ENCODE assay signal across 8 cellular contexts in the genomic region with DNA sequence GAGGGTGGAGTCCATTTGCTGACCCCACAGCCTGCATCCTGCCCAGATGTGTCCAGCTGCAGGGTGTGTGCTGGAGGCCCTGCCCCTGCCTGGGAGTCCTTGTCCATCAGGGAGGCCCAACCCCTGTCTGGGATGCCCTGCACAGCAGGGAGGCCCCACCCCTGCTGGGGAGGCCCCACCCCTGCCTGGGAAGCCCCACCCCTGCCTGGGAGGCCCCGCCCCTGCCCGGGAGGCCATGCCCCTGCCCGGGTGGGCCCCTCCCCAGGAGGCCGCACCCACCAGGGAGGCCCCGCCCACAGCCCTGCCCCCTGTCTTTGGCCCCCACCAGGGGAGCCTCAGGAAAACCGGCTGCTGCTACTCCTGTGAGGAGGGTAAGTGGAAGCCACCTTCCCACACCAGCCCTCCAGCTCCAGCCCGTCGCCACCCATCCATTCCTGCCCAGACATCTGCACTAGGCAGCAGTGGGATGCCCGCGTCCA. TPM values are rescaled to one million over a fixed set of nuclear protein-coding genes. Genes with fewer than 3 reads are reported as not detected.
DNase-seq lines count a peak whose midpoint lies in the region; ATAC-seq, FAIRE-seq and TF ChIP-seq lines count a peak whose summit lies in the region.

No MANE protein-coding gene starts in this region.

- H3K27ac ChIP-seq in naive thymus-derived CD4-positive, alpha-beta T cell (ENCODE audit: low read depth, low read length): no peak overlapping the region

- H3K4me1 ChIP-seq in naive thymus-derived CD4-positive, alpha-beta T cell (ENCODE audit: control insufficient read depth in 2 of 2, insufficient read depth in 2 of 2, low read length in 2 of 2): peaks cover 13 to 15% of the 10 kb centered on the region in 2 donors

- H3K36me3 Mint-ChIP-seq in Calu3 (ENCODE audit: insufficient read depth, unreplicated experiment): peaks cover 22% of the 10 kb centered on the region
- H3K36me3 Mint-ChIP-seq in naive thymus-derived CD4-positive, alpha-beta T cell: peaks cover 0 to 5% (median 4%) of the 10 kb centered on the region in 5 donors

- CTCF ChIA-PET in Calu3 (lab: Charles Lee): no interaction called here
- CTCF ChIA-PET in naive thymus-derived CD4-positive, alpha-beta T cell (lab: Charles Lee): no interaction called here

- FAIRE-seq in RCC 7860 (lab: Jason Lieb, UNC): no peak

- no peak overlapping the region for H3K4me3 Mint-ChIP-seq in Calu3 (ENCODE audit: low read depth, unreplicated experiment)
- H3K4me3 Mint-ChIP-seq in naive thymus-derived CD4-positive, alpha-beta T cell: no peak overlapping the region

- peaks cover 9% of the 10 kb centered on the region for H3K4me1 Mint-ChIP-seq in Calu3 (ENCODE audit: low read depth, unreplicated experiment)
- H3K4me1 Mint-ChIP-seq in naive thymus-derived CD4-positive, alpha-beta T cell: peaks cover 0 to 24% (median 12%) of the 10 kb centered on the region in 7 donors

- H3K27me3 Mint-ChIP-seq in Calu3 (ENCODE audit: unreplicated experiment): no peaks in the 10 kb centered on the region
- no peaks in the 10 kb centered on the region for H3K27me3 Mint-ChIP-seq in naive thymus-derived CD4-positive, alpha-beta T cell

- peaks cover 4% of the 10 kb centered on the region for H3K9me3 Mint-ChIP-seq in Calu3 (ENCODE audit: low read depth, unreplicated experiment)
- H3K9me3 Mint-ChIP-seq in naive thymus-derived CD4-positive, alpha-beta T cell: peaks cover 0 to 7% (median 3%) of the 10 kb centered on the region in 11 donors

- no peaks in the 10 kb centered on the region for H3K9me3 ChIP-seq in naive thymus-derived CD4-positive, alpha-beta T cell (ENCODE audit: control insufficient read depth in 2 of 3, low read length in 3 of 3)

- intact Hi-C loops in Calu3 (cut with micrococcal nuclease; ENCODE audit: unreplicated experiment): no loop called here
- intact Hi-C loops in naive thymus-derived CD4-positive, alpha-beta T cell (cut with micrococcal nuclease): loop anchor here (5.0 to 10.0 kb wide), 4 partner anchors 55 to 753 kb away; a partner anchor contains a TSS

- H3K27me3 ChIP-seq in naive thymus-derived CD4-positive, alpha-beta T cell (ENCODE audit: control insufficient read depth in 2 of 2, insufficient read depth in 2 of 2, low read length in 2 of 2): no peaks in the 10 kb centered on the region

- no peaks in the 10 kb centered on the region for H3K36me3 ChIP-seq in naive thymus-derived CD4-positive, alpha-beta T cell (ENCODE audit: control insufficient read depth in 2 of 3, insufficient read depth in 3 of 3, low read length in 3 of 3)

- H3K27ac Mint-ChIP-seq in Calu3 (ENCODE audit: unreplicated experiment): no peak overlapping the region
- H3K27ac Mint-ChIP-seq in naive thymus-derived CD4-positive, alpha-beta T cell: no peak overlapping the region

- POLR2A ChIA-PET in naive thymus-derived CD4-positive, alpha-beta T cell (lab: Charles Lee): interaction anchor here (1.3 kb wide), 1 partner anchor 44 kb away, joined by 6 read pairs; no protein-coding TSS in a partner anchor

- peak; percentile 44 for DNase-seq in Calu3
- DNase-seq in NCI-H460 (ENCODE audit: extremely low read depth, low read depth): peak; percentile 34
- DNase-seq in activated T-helper 9 cell treated with anti-CD3 and anti-CD28 coated beads, Interleukin-2, amount 50 U/mL, for 16 hours (ENCODE audit: low read depth): peak; percentile 15
- peak in 4 of 9 donors; percentile 13 to 36 (median 24) for DNase-seq in naive thymus-derived CD4-positive, alpha-beta T cell
- DNase-seq in NCI-H128 (lab: John Stamatoyannopoulos, UW; ENCODE audit: unreplicated experiment): no peak
- DNase-seq in superior temporal gyrus (ENCODE audit: extremely low spot score): no peak
- no peak for DNase-seq in RCC 7860 (ENCODE audit: low spot score)

- H3K4me3 ChIP-seq in naive thymus-derived CD4-positive, alpha-beta T cell (ENCODE audit: low read length): no peak overlapping the region

- no peak for TF ChIP-seq CTCF in Calu3 (IDR thresholded peaks at IDR 0.05; ENCODE audit: unreplicated experiment)

- no TSS peak for BruUV-seq in Calu3 (replicated peaks; lab: Mats Ljungman, UMichigan)

- peak; percentile 48 for ATAC-seq in naive thymus-derived CD4-positive, alpha-beta T cell
- ATAC-seq in HG03039 (IDR thresholded peaks at IDR 0.05; ENCODE audit: unreplicated experiment): no peak

RNA-seq across cellular contexts. Expression of a gene that starts 37.2 kb away (rescaled TPM):
- 3.4 and 10.5 TPM in 2 replicates for total RNA-seq in Calu3 (2022)
- under 0.01 and 0.03 TPM in 2 replicates for total RNA-seq in NCI-H460 (2014; rRNA removed; shearing (Covaris generic))
- not detected in 2 replicates for polyA plus RNA-seq in NCI-H460 (2014; cell fraction: nucleus; rRNA removed)
- total RNA-seq in naive thymus-derived CD4-positive, alpha-beta T cell: not detected
- not detected for polyA plus RNA-seq in naive thymus-derived CD4-positive, alpha-beta T cell

RNA-seq across cellular contexts. Expression of a gene that starts 49.4 kb away (rescaled TPM):
- total RNA-seq in Calu3 (2022): 53.4 and 64.9 TPM in 2 replicates
- 9.9 and 10.3 TPM in 2 replicates for total RNA-seq in NCI-H460 (2014; rRNA removed; shearing (Covaris generic))
- polyA plus RNA-seq in NCI-H460 (2014; cell fraction: nucleus; rRNA removed): 4.8 and 7.6 TPM in 2 replicates
- total RNA-seq in naive thymus-derived CD4-positive, alpha-beta T cell: 10 to 100 TPM; 39.8 to 63.8 (median 48.7) TPM
- polyA plus RNA-seq in naive thymus-derived CD4-positive, alpha-beta T cell: 10 to 100 TPM; 20.9 to 26.5 TPM

Comparison
In these comparisons a context has a peak if more than half of its experiments do, and no peak if none do; other contexts are left out.
1. DNase-seq: peak in Calu3 (single experiment), NCI-H460 (single experiment) and activated T-helper 9 cell treated with anti-CD3 and anti-CD28 coated beads, Interleukin-2, amount 50 U/mL, for 16 hours (single experiment); none in NCI-H128 (single experiment), superior temporal gyrus (single experiment) and RCC 7860 (single experiment).